ENCODE assay signal across 7 cellular contexts in the genomic region with DNA sequence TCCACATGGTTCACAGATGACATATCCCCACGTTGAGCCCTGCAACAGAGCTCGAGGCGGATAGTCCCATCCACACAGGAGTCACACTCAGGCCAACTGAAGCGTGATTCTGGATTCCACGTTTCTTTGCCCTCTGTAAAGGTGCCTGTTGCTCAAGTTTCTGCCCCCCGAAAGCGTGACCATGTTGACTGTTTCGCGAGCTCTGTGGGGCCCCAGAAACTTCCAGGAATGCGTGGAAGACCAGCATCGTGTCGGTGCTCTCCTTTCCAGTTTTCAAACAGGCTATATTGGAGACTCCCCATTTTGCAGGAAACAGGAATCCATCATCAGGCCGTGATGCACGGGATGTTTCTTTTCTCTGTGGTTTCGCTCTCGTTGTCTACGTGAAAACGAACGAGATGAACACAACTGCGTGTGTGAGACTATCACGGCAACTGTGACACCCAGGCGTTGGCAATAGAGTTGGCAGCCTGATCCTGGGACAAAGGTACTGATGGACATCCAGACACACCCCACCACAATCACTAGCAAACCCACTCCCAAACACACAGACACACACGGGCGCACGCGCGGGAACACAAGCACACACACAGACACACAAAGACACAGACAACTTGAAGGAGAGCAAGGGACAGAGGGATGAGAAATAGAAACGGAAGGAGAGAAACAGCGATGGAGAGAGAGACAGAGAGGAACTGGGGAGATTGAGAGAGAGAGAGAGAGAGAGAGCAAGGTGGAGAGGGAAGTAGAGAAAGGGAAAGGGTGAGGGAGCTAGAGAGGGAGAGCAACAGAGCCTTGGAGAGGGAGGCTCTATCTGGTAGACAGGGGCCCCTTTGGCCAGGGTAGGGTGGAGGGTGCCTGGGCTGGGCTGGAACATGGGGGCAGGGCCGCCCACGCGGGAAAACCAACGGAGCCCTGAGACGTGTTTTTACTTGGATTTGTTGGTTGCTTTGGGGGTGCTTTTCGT.
A peak's percentile ranks its signal among the peaks of the same experiment; 100 is the strongest.
DNase-seq lines count a peak whose midpoint lies in the region; ATAC-seq and TF ChIP-seq lines count a peak whose summit lies in the region.
"Not testable (repeated sequence)": the region's sequence is repeated elsewhere in the genome, so short reads cannot be mapped to it uniquely, and the experiment has no call there.

No MANE protein-coding gene starts in this region.

- H3K4me1 ChIP-seq in Peyer's patch (peaks cover 0 to 17% (median 4%) of the 10 kb centered on the region in 4 donors), heart left ventricle (peaks cover 3 to 38% (median 16%) of the 10 kb centered on the region in 12 donors)

- H3K36me3 Mint-ChIP-seq in chondrocyte (ENCODE audit: low read depth), result peaks cover 14% of the 10 kb centered on the region

- H3K9me3 Mint-ChIP-seq in chondrocyte (ENCODE audit: low read depth), result not testable (repeated sequence)

- peaks cover 36% of the 10 kb centered on the region for H3K27me3 Mint-ChIP-seq in chondrocyte (ENCODE audit: low read depth)

- peak in 2 of 4 donors; percentile 6 to 13 for ATAC-seq in heart left ventricle

- intact Hi-C loops in heart left ventricle (cut with DNase I), result not testable (repeated sequence)

- DNase-seq in Peyer's patch (peak; percentile 48 to 77 (median 55)), chondrocyte (ENCODE audit: low spot score) (peak; percentile 96), heart left ventricle (peak in 3 of 5 donors; percentile 29 to 72 (median 36)), mesenteric fat pad (ENCODE audit: low spot score) (peak; percentile 92)
- peak; percentile 68 to 72 for DNase-seq in activated T-cell treated with anti-CD3 and anti-CD28 coated beads, Interleukin-2, amount 50 U/mL, for 48 hours
- not testable (repeated sequence) for DNase-seq in skeletal muscle cell (ENCODE audit: low read depth)

- H3K27ac ChIP-seq in Peyer's patch (peak overlapping the region; percentile 23 to 89 (median 58)), heart left ventricle (peak overlapping the region in 7 of 12 donors; percentile 15 to 96 (median 75))

- H3K4me3 ChIP-seq in Peyer's patch (peak overlapping the region; percentile 30 to 62 (median 47)), heart left ventricle (peak overlapping the region in 11 of 12 donors; percentile 15 to 88 (median 55)), skeletal muscle cell (ENCODE audit: low read depth, low read length) (peak overlapping the region; percentile 56)

- peak; percentile 36 for TF ChIP-seq POLR2A in GM15510 (IDR thresholded peaks at IDR 0.05; ENCODE audit: borderline replicate concordance, extremely low read depth, insufficient read length)
- not testable (repeated sequence) for TF ChIP-seq POLR2A in Peyer's patch (IDR thresholded peaks at IDR 0.05); heart left ventricle (IDR thresholded peaks at IDR 0.05)

- H3K27me3 ChIP-seq in Peyer's patch, result peaks cover 0 to 32% of the 10 kb centered on the region in 2 donors
- peaks cover 25 to 52% (median 47%) of the 10 kb centered on the region in 9 donors for H3K27me3 ChIP-seq in heart left ventricle

- not testable (repeated sequence) for H3K36me3 ChIP-seq in Peyer's patch, heart left ventricle

- not testable (repeated sequence) for TF ChIP-seq CTCF in Peyer's patch (IDR thresholded peaks at IDR 0.05); chondrocyte (IDR thresholded peaks at IDR 0.05); heart left ventricle (IDR thresholded peaks at IDR 0.05)

- WGBS in heart left ventricle, 4 donors, result 17 to 22% (median 20%) methylated on average over 35 of the region's 35 CpGs

- peaks cover 21% of the 10 kb centered on the region for H3K4me1 Mint-ChIP-seq in chondrocyte (ENCODE audit: low read depth)

- H3K27ac Mint-ChIP-seq in chondrocyte (ENCODE audit: unreplicated experiment), result not testable (repeated sequence)

- H3K9me3 ChIP-seq in Peyer's patch, heart left ventricle: not testable (repeated sequence)

- H3K4me3 Mint-ChIP-seq in chondrocyte (ENCODE audit: unreplicated experiment), result peak overlapping the region; percentile 1
